15 cellular contexts compared by ENCODE assay signal in the genomic region with DNA sequence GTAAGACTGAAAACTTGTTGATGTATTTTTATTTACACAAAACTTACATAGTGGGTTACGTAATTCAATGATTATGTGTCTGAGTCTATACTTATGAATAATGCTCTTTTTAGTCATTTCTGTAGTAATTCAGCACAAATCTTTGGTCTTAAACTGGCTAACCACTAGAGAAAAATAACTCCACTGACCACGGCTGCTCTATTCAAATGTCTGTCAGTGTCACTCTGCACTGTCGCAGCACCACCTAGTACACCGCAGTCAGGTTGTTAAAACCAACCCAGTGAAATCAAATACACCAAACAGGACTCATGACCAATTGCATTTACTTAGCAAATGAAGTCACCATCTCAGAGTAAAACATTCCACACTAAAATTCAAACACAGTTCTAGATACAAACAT.
"Had no signal": no experiment of that assay in that cellular context is flagged by ENCODE, and none has a peak within 500 bp of the region (broad histone marks: within the 10 kb centered on the region; RNA-seq: fewer than 3 reads in every experiment).

No MANE protein-coding gene starts in this region.

- H3K27me3 ChIP-seq: pancreas, suprapubic skin had no signal

- H3K4me1 Mint-ChIP-seq: activated naive CD4-positive, alpha-beta T cell treated with anti-CD3 and anti-CD28 coated beads, Interleukin-2, amount 10 ng/mL, durations not matched to agents 7 days and 5 days; naive thymus-derived CD4-positive, alpha-beta T cell had no signal

- H3K36me3 Mint-ChIP-seq: activated naive CD4-positive, alpha-beta T cell treated with anti-CD3 and anti-CD28 coated beads, Interleukin-2, amount 10 ng/mL, durations not matched to agents 7 days and 5 days; naive thymus-derived CD4-positive, alpha-beta T cell had no signal

- H3K9me3 Mint-ChIP-seq: activated naive CD4-positive, alpha-beta T cell treated with anti-CD3 and anti-CD28 coated beads, Interleukin-2, amount 10 ng/mL, durations not matched to agents 7 days and 5 days; naive thymus-derived CD4-positive, alpha-beta T cell; type B pancreatic cell had no signal

- H3K27ac ChIP-seq: pancreas, suprapubic skin had no signal

- H3K27ac Mint-ChIP-seq: activated naive CD4-positive, alpha-beta T cell treated with anti-CD3 and anti-CD28 coated beads, Interleukin-2, amount 10 ng/mL, durations not matched to agents 7 days and 5 days; naive thymus-derived CD4-positive, alpha-beta T cell; type B pancreatic cell had no signal

- H3K36me3 ChIP-seq: pancreas, suprapubic skin had no signal

- FAIRE-seq: colon, endometrium, pancreas had no signal

- DNase-seq: activated CD4-positive, alpha-beta T cell treated with anti-CD3 and anti-CD28 coated beads, Interleukin-2, amount 50 U/mL, for 4 hours; activated CD4-positive, CD25-positive, alpha-beta regulatory T cell treated with anti-CD3 and anti-CD28 coated beads, Interleukin-2, amount 50 U/mL, for 72 hours; activated naive CD4-positive, alpha-beta T cell treated with anti-CD3 and anti-CD28 coated beads, Interleukin-2, amount 10 ng/mL, durations not matched to agents 7 days and 5 days; caudate nucleus; islet precursor cell; naive thymus-derived CD4-positive, alpha-beta T cell; pancreas; stimulated activated CD4-positive, alpha-beta T cell treated with anti-CD3 and anti-CD28 coated beads, Interleukin-4, amount 100 ng/mL, for 1 hour; stimulated activated naive CD4-positive, alpha-beta T cell treated with Interleukin-2 at 50 U/mL for 16 hours; T-helper 1 cell had no signal

- H3K4me3 Mint-ChIP-seq: activated naive CD4-positive, alpha-beta T cell treated with anti-CD3 and anti-CD28 coated beads, Interleukin-2, amount 10 ng/mL, durations not matched to agents 7 days and 5 days; naive thymus-derived CD4-positive, alpha-beta T cell; type B pancreatic cell had no signal

- H3K9me3 ChIP-seq: pancreas, suprapubic skin had no signal

- H3K4me3 ChIP-seq: pancreas, suprapubic skin had no signal

- H3K4me1 ChIP-seq: pancreas had no signal

- H3K27me3 Mint-ChIP-seq: type B pancreatic cell had no signal

- ATAC-seq: esophagus mucosa; naive thymus-derived CD4-positive, alpha-beta T cell; pancreas had no signal
